ENCODE assay signal across 8 cellular contexts in the genomic region with DNA sequence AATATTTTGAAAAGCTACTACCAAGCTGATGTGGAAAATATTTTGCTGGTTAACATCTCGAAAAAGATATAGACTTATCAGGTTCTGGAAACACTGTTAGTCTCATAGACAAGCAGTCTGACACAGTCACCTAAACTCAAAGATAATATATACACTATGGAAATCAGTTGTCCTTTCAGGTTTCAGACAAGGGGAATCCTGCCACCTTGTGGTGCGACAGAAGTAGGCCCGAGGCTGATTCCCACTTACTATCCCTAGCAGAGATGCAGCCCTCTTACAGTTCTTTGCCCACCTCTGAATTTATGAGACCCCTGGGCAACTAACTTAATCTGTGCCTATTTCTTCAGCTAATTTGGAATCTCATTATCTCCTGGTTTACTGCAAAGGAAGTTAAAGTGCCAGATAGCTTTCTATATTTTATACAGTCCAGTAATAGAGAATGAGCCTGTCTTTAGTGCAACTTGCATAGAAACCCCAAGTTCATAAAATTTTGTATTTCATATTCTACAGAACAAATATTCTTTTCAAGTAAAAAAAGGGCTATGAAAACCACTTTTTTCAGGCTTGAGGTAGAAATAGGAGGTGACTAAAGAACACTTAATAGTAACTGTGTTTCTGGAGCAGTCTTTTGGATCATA. TPM values are rescaled to one million over a fixed set of nuclear protein-coding genes. Genes with fewer than 3 reads are reported as not detected.
A peak's percentile ranks its signal among the peaks of the same experiment; 100 is the strongest.
DNase-seq lines count a peak whose midpoint lies in the region; ATAC-seq lines count a peak whose summit lies in the region.

No MANE protein-coding gene starts in this region.

- H2AK5ac ChIP-seq in mesendoderm (ENCODE audit: low read length): no peak overlapping the region

- no peaks in the 10 kb centered on the region for H3K27me3 ChIP-seq in CD8-positive, alpha-beta memory T cell (ENCODE audit: insufficient read depth, low read length, poor library complexity, severe bottlenecking)
- H3K27me3 ChIP-seq in mesendoderm (ENCODE audit: insufficient read depth, low read length, poor library complexity): no peaks in the 10 kb centered on the region

- no peak overlapping the region for H3K27ac Mint-ChIP-seq in CD8-positive, alpha-beta memory T cell
- no peak overlapping the region for H3K27ac Mint-ChIP-seq in activated CD4-positive, alpha-beta memory T cell treated with anti-CD3 and anti-CD28 coated beads, Interleukin-2, amount 10 ng/mL, durations not matched to agents 7 days and 5 days
- H3K27ac Mint-ChIP-seq in effector memory CD8-positive, alpha-beta T cell: no peak overlapping the region

- no CpG with 5 or more reads among the region's 3 CpGs for WGBS in mesendoderm (ENCODE audit: extremely low coverage, insufficient coverage, low lambda C conversion rate)

- no peaks in the 10 kb centered on the region for H3K9me3 ChIP-seq in CD8-positive, alpha-beta memory T cell (ENCODE audit: low read length)

- H3K36me3 ChIP-seq in CD8-positive, alpha-beta memory T cell (ENCODE audit: insufficient read depth, low read length): no peaks in the 10 kb centered on the region
- H3K36me3 ChIP-seq in mesendoderm (ENCODE audit: control insufficient read depth, insufficient read depth, low read length): no peaks in the 10 kb centered on the region

- H3K4me2 ChIP-seq in mesendoderm (ENCODE audit: low read length): no peak overlapping the region

- H3K18ac ChIP-seq in mesendoderm (ENCODE audit: low read length): no peak overlapping the region

- H4K5ac ChIP-seq in mesendoderm (ENCODE audit: low read length): no peak overlapping the region

- no peak overlapping the region for H3K9ac ChIP-seq in mesendoderm (ENCODE audit: low read length)

- H4K8ac ChIP-seq in mesendoderm (ENCODE audit: low read depth, low read length): no peak overlapping the region

- H3K36me3 Mint-ChIP-seq in CD8-positive, alpha-beta memory T cell: peaks cover 0 to 7% (median 7%) of the 10 kb centered on the region in 3 donors
- peaks cover 2% of the 10 kb centered on the region for H3K36me3 Mint-ChIP-seq in activated CD4-positive, alpha-beta memory T cell treated with anti-CD3 and anti-CD28 coated beads, Interleukin-2, amount 10 ng/mL, durations not matched to agents 7 days and 5 days (ENCODE audit: low read depth)
- H3K36me3 Mint-ChIP-seq in effector memory CD8-positive, alpha-beta T cell (ENCODE audit: insufficient read depth): peaks cover 4% of the 10 kb centered on the region

- no peak overlapping the region for H3K27ac ChIP-seq in CD8-positive, alpha-beta memory T cell (ENCODE audit: low read depth, low read length)
- no peak overlapping the region for H3K27ac ChIP-seq in mesendoderm (ENCODE audit: low read depth, low read length)

- H3K56ac ChIP-seq in mesendoderm (ENCODE audit: low read length): no peak overlapping the region

- POLR2A ChIA-PET in CD8-positive, alpha-beta memory T cell (lab: Charles Lee): no interaction called here
- POLR2A ChIA-PET in activated CD4-positive, alpha-beta memory T cell treated with anti-CD3 and anti-CD28 coated beads, Interleukin-2, amount 10 ng/mL, durations not matched to agents 7 days and 5 days (lab: Charles Lee): no interaction called here

- H3K79me1 ChIP-seq in mesendoderm (ENCODE audit: low read length): no peaks in the 10 kb centered on the region

- H2BK15ac ChIP-seq in mesendoderm (replicated peaks; ENCODE audit: low read depth): no peak overlapping the region

- no peaks in the 10 kb centered on the region for H3K4me1 Mint-ChIP-seq in CD8-positive, alpha-beta memory T cell
- H3K4me1 Mint-ChIP-seq in activated CD4-positive, alpha-beta memory T cell treated with anti-CD3 and anti-CD28 coated beads, Interleukin-2, amount 10 ng/mL, durations not matched to agents 7 days and 5 days: no peaks in the 10 kb centered on the region
- no peaks in the 10 kb centered on the region for H3K4me1 Mint-ChIP-seq in effector memory CD8-positive, alpha-beta T cell (ENCODE audit: low read depth in 2 of 2)

- H3K23ac ChIP-seq in mesendoderm (ENCODE audit: low read length): no peak overlapping the region

- CTCF ChIA-PET in CD8-positive, alpha-beta memory T cell (lab: Charles Lee): interaction anchor here (0.7 to 3.1 kb wide), 12 partner anchors 13 to 414 kb away, joined by 3 to 37 read pairs (median 5); a partner anchor contains a TSS
- CTCF ChIA-PET in activated CD4-positive, alpha-beta memory T cell treated with anti-CD3 and anti-CD28 coated beads, Interleukin-2, amount 10 ng/mL, durations not matched to agents 7 days and 5 days (lab: Charles Lee): interaction anchor here (0.7 to 5.2 kb wide), 12 partner anchors 8 to 424 kb away, joined by 3 to 42 read pairs (median 7); a partner anchor contains a TSS

- DNase-seq in CD8-positive, alpha-beta memory T cell: peak; percentile 30 to 67 (median 31)
- peak; percentile 31 for DNase-seq in HS-27A (ENCODE audit: low read depth)
- peak; percentile 73 for DNase-seq in NCI-H774 (lab: John Stamatoyannopoulos, UW)
- peak; percentile 56 for DNase-seq in activated CD4-positive, alpha-beta memory T cell treated with anti-CD3 and anti-CD28 coated beads, Interleukin-2, amount 10 ng/mL, durations not matched to agents 7 days and 5 days
- peak; percentile 37 to 40 (median 39) for DNase-seq in effector memory CD8-positive, alpha-beta T cell
- DNase-seq in mesendoderm: peak; percentile 71
- DNase-seq in stimulated activated CD8-positive, alpha-beta memory T cell treated with anti-CD3 and anti-CD28 coated beads, Interleukin-4, amount 100 ng/mL, for 24 hours (ENCODE audit: low read depth): peak; percentile 22

- H3K4me3 Mint-ChIP-seq in CD8-positive, alpha-beta memory T cell: no peak overlapping the region
- no peak overlapping the region for H3K4me3 Mint-ChIP-seq in activated CD4-positive, alpha-beta memory T cell treated with anti-CD3 and anti-CD28 coated beads, Interleukin-2, amount 10 ng/mL, durations not matched to agents 7 days and 5 days
- H3K4me3 Mint-ChIP-seq in effector memory CD8-positive, alpha-beta T cell: no peak overlapping the region

- peak; percentile 81 for ATAC-seq in GM19463 (IDR thresholded peaks at IDR 0.05; ENCODE audit: unreplicated experiment)
- ATAC-seq in effector memory CD8-positive, alpha-beta T cell (replicated peaks): peak; percentile 69

- H2BK5ac ChIP-seq in mesendoderm (ENCODE audit: low read length): no peak overlapping the region

- no peak overlapping the region for H3K4ac ChIP-seq in mesendoderm (ENCODE audit: low read depth, low read length)

- no peak overlapping the region for H2BK120ac ChIP-seq in mesendoderm (ENCODE audit: low read depth, low read length)

- H3K27me3 Mint-ChIP-seq in CD8-positive, alpha-beta memory T cell: no peaks in the 10 kb centered on the region
- H3K27me3 Mint-ChIP-seq in activated CD4-positive, alpha-beta memory T cell treated with anti-CD3 and anti-CD28 coated beads, Interleukin-2, amount 10 ng/mL, durations not matched to agents 7 days and 5 days: no peaks in the 10 kb centered on the region
- H3K27me3 Mint-ChIP-seq in effector memory CD8-positive, alpha-beta T cell: no peaks in the 10 kb centered on the region

- no peaks in the 10 kb centered on the region for H3K79me2 ChIP-seq in mesendoderm (ENCODE audit: control insufficient read depth, insufficient read depth, low read length)

- no peak overlapping the region for H3K4me3 ChIP-seq in CD8-positive, alpha-beta memory T cell (ENCODE audit: low read length)
- H3K4me3 ChIP-seq in mesendoderm (ENCODE audit: low read length): no peak overlapping the region

- no peaks in the 10 kb centered on the region for H3K9me3 Mint-ChIP-seq in CD8-positive, alpha-beta memory T cell
- no peaks in the 10 kb centered on the region for H3K9me3 Mint-ChIP-seq in activated CD4-positive, alpha-beta memory T cell treated with anti-CD3 and anti-CD28 coated beads, Interleukin-2, amount 10 ng/mL, durations not matched to agents 7 days and 5 days
- H3K9me3 Mint-ChIP-seq in effector memory CD8-positive, alpha-beta T cell: no peaks in the 10 kb centered on the region

- H3K4me1 ChIP-seq in CD8-positive, alpha-beta memory T cell (ENCODE audit: insufficient read depth, low read length): no peaks in the 10 kb centered on the region
- no peaks in the 10 kb centered on the region for H3K4me1 ChIP-seq in mesendoderm (ENCODE audit: control insufficient read depth, low read depth, low read length)

RNA-seq across cellular contexts. Expression of a gene that starts 16.9 kb away (rescaled TPM):
- 10 to 100 TPM; 41.3 to 44.2 TPM for total RNA-seq in CD8-positive, alpha-beta memory T cell
- polyA plus RNA-seq in CD8-positive, alpha-beta memory T cell: 23.5 TPM
- 10 to 100 TPM; 27.5 to 29.2 TPM for total RNA-seq in activated CD4-positive, alpha-beta memory T cell treated with anti-CD3 and anti-CD28 coated beads, Interleukin-2, amount 10 ng/mL, durations not matched to agents 7 days and 5 days
- 38.8 TPM for polyA plus RNA-seq in mesendoderm (2013, experiment 1 of 2)
- 41.9 TPM for polyA plus RNA-seq in mesendoderm (2013, experiment 2 of 2)

RNA-seq across cellular contexts. Expression of a gene that starts 17.1 kb away (rescaled TPM):
- 100 to 1,000 TPM; 102 to 114 TPM for total RNA-seq in CD8-positive, alpha-beta memory T cell
- 53.4 TPM for polyA plus RNA-seq in CD8-positive, alpha-beta memory T cell
- total RNA-seq in activated CD4-positive, alpha-beta memory T cell treated with anti-CD3 and anti-CD28 coated beads, Interleukin-2, amount 10 ng/mL, durations not matched to agents 7 days and 5 days: 10 to 100 TPM; 33.0 to 36.0 TPM
- polyA plus RNA-seq in mesendoderm (2013, experiment 1 of 2): 104 TPM
- 108 TPM for polyA plus RNA-seq in mesendoderm (2013, experiment 2 of 2)

RNA-seq across cellular contexts. Expression of a gene that starts 31.0 kb away (rescaled TPM):
- 10 to 100 TPM; 64.7 to 70.6 TPM for total RNA-seq in CD8-positive, alpha-beta memory T cell
- 31.0 TPM for polyA plus RNA-seq in CD8-positive, alpha-beta memory T cell
- 10 to 100 TPM; 53.8 to 56.8 TPM for total RNA-seq in activated CD4-positive, alpha-beta memory T cell treated with anti-CD3 and anti-CD28 coated beads, Interleukin-2, amount 10 ng/mL, durations not matched to agents 7 days and 5 days
- polyA plus RNA-seq in mesendoderm (2013, experiment 1 of 2): 43.9 TPM
- polyA plus RNA-seq in mesendoderm (2013, experiment 2 of 2): 45.0 TPM

RNA-seq across cellular contexts. Expression of a gene that starts 59.4 kb away (rescaled TPM):
- under 1 TPM; 0.24 to 0.63 TPM for total RNA-seq in CD8-positive, alpha-beta memory T cell
- polyA plus RNA-seq in CD8-positive, alpha-beta memory T cell: not detected
- not detected for total RNA-seq in activated CD4-positive, alpha-beta memory T cell treated with anti-CD3 and anti-CD28 coated beads, Interleukin-2, amount 10 ng/mL, durations not matched to agents 7 days and 5 days
- 0.91 TPM for polyA plus RNA-seq in mesendoderm (2013, experiment 1 of 2)
- 0.32 TPM for polyA plus RNA-seq in mesendoderm (2013, experiment 2 of 2)

Comparison
In these comparisons a context has a peak if more than half of its experiments do, and no peak if none do; other contexts are left out.
1. DNase-seq: peak in every context shown above with its lines; median percentile 73 in NCI-H774; 71 in mesendoderm; 56 in activated CD4-positive, alpha-beta memory T cell treated with anti-CD3 and anti-CD28 coated beads, Interleukin-2, amount 10 ng/mL, durations not matched to agents 7 days and 5 days; 39 in effector memory CD8-positive, alpha-beta T cell; 31 in CD8-positive, alpha-beta memory T cell; 31 in HS-27A; 22 in stimulated activated CD8-positive, alpha-beta memory T cell treated with anti-CD3 and anti-CD28 coated beads, Interleukin-4, amount 100 ng/mL, for 24 hours.